Comparison of ENCODE assay signal across 27 cellular contexts in the genomic region with DNA sequence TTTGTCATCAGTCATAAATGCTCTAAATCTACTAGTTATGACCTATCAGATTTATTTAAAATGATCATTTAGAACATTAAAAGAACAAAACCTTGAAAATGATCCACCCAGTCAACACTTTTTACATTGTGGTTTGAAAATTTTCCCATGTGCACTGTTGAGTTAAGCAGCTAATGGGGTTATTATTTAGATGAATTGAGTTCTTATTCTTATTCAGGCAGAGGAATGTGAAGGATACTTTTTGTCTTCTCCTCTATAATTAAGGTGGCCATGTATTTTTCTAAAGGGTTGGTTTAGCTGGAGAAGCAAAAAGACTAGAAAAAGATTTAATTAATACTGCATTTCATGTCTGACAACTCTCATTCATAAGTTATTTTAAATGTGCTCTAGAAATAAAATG.
"Had no signal": no experiment of that assay in that cellular context is flagged by ENCODE, and none has a peak within 500 bp of the region (broad histone marks: within the 10 kb centered on the region; RNA-seq: fewer than 3 reads in every experiment).

No MANE protein-coding gene starts in this region.

- FAIRE-seq: endometrium, islet of Langerhans, keratinocyte had no signal

- ATAC-seq: effector memory CD8-positive, alpha-beta T cell; esophagus mucosa; gastrocnemius medialis; heart right ventricle; left cardiac atrium; left lung; left ventricle myocardium superior; lower lobe of right lung; mucosa of descending colon had no signal

- H3K9me3 ChIP-seq: colonic mucosa, esophagus squamous epithelium, gastrocnemius medialis, heart right ventricle, left lung, lower lobe of right lung, mucosa of descending colon had no signal

- H3K27me3 Mint-ChIP-seq: dendritic cell treated with granulocyte-macrophage colony-stimulating factor and Interleukin-4, amounts not matched to agents 40 ng/mL and 50 ng/mL, for 4 days; effector memory CD8-positive, alpha-beta T cell had no signal

- H3K27me3 ChIP-seq: colonic mucosa, esophagus squamous epithelium, gastrocnemius medialis, heart right ventricle, left lung had no signal

- H3K4me1 ChIP-seq: colonic mucosa, esophagus squamous epithelium, gastrocnemius medialis, heart right ventricle, left lung, lower lobe of right lung had no signal

- H3K4me3 Mint-ChIP-seq: dendritic cell treated with granulocyte-macrophage colony-stimulating factor and Interleukin-4, amounts not matched to agents 40 ng/mL and 50 ng/mL, for 4 days; effector memory CD8-positive, alpha-beta T cell; endodermal cell; mesothelial cell of epicardium had no signal

- H3K27ac Mint-ChIP-seq: dendritic cell treated with granulocyte-macrophage colony-stimulating factor and Interleukin-4, amounts not matched to agents 40 ng/mL and 50 ng/mL, for 4 days; effector memory CD8-positive, alpha-beta T cell; endodermal cell; mesothelial cell of epicardium had no signal

- H3K4me3 ChIP-seq: colonic mucosa, esophagus squamous epithelium, gastrocnemius medialis, heart right ventricle, left lung, lower lobe of right lung, mucosa of descending colon had no signal

- H3K36me3 ChIP-seq: colonic mucosa, esophagus squamous epithelium, gastrocnemius medialis, left lung, lower lobe of right lung had no signal

- H3K27ac ChIP-seq: colonic mucosa, epithelial cell of prostate, esophagus squamous epithelium, gastrocnemius medialis, heart right ventricle, left lung, lower lobe of right lung had no signal

- H3K9me3 Mint-ChIP-seq: dendritic cell treated with granulocyte-macrophage colony-stimulating factor and Interleukin-4, amounts not matched to agents 40 ng/mL and 50 ng/mL, for 4 days; endodermal cell had no signal

- H3K36me3 Mint-ChIP-seq: mesothelial cell of epicardium had no signal

- DNase-seq: colonic mucosa; cortex of kidney; effector CD8-positive, alpha-beta T cell; effector memory CD8-positive, alpha-beta T cell; endodermal cell; erythroblast; esophagus squamous epithelium; foreskin fibroblast; foreskin melanocyte; gastrocnemius medialis; glutamatergic neuron; head of caudate nucleus; heart right ventricle; hippocampal formation; left cardiac atrium; left lung; left ventricle myocardium superior; lower lobe of right lung; mesenchymal stem cell; mucosa of descending colon had no signal

- H3K4me1 Mint-ChIP-seq: endodermal cell, mesothelial cell of epicardium had no signal
